In the genomic region with DNA sequence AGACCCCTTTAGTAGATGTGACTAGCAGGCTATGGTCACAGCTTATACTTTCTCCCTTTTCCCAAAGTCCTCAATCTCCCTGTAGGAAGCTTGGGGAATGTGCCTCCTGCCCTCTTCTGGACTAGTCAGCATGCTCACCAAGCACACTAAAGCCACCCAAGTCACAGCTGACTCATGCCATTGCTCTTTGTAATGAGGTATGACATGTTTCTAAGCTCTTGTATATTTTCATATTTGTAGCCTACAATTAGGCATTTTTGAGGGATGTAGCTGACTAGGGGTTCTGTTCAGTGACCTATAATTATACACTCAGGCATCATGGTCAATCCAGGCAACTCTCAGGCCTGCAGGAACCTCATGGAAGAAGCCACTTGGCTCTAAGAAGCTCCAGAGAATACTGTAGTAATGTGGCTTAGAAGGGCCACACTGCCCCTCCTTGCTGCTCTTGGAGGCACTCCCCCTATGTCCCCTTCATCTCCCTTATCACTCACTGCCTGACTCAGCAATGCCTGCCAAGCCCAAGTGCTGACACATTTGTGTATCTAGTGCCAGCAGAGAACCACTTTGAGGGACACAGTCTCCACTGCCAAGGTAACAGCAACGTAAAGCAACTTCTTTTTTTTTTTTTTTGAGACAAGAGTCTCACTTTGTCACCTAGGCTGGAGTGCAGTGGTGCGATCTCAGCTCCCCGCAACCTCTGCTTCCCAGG, we compare ENCODE assay signal across 12 cellular contexts.
A peak's percentile ranks its signal among the peaks of the same experiment; 100 is the strongest.
DNase-seq lines count a peak whose midpoint lies in the region; ATAC-seq, FAIRE-seq and TF ChIP-seq lines count a peak whose summit lies in the region.
"Had no signal": no experiment of that assay in that cellular context is flagged by ENCODE, and none has a peak within 500 bp of the region (broad histone marks: within the 10 kb centered on the region; RNA-seq: fewer than 3 reads in every experiment).

No MANE protein-coding gene starts in this region.

- intact Hi-C loops in activated CD4-positive, alpha-beta memory T cell treated with anti-CD3 and anti-CD28 coated beads for 36 hours (cut with micrococcal nuclease): no loop called here
- intact Hi-C loops in left lung (cut with DNase I) (no loop called here), uterus (cut with DNase I; ENCODE audit: low total_unique reads) (no loop called here)
- intact Hi-C loops in activated CD4-positive, alpha-beta T cell treated with anti-CD3 and anti-CD28 coated beads, Interleukin-2, amount 10 ng/mL, durations not matched to agents 24 days and 14 days (cut with micrococcal nuclease): no loop called here

- H3K4me1 ChIP-seq in left lung (peaks cover 9 to 17% of the 10 kb centered on the region in 2 donors), uterus (peaks cover 18 to 28% of the 10 kb centered on the region in 2 donors)

- peaks cover 3% of the 10 kb centered on the region for H3K4me1 Mint-ChIP-seq in activated CD4-positive, alpha-beta memory T cell treated with anti-CD3 and anti-CD28 coated beads for 36 hours (ENCODE audit: low read depth)
- H3K4me1 Mint-ChIP-seq in activated CD4-positive, alpha-beta memory T cell treated with anti-CD3 and anti-CD28 coated beads, Interleukin-2, amount 10 ng/mL, durations not matched to agents 7 days and 5 days: peaks cover 2% of the 10 kb centered on the region
- H3K4me1 Mint-ChIP-seq in activated CD4-positive, alpha-beta T cell treated with anti-CD3 and anti-CD28 coated beads, Interleukin-2, amount 10 ng/mL, durations not matched to agents 24 days and 14 days: no peaks in the 10 kb centered on the region
- H3K4me1 Mint-ChIP-seq: B cell had no signal

- no peak for TF ChIP-seq POLR2A in uterus (IDR thresholded peaks at IDR 0.05)

- H3K4me3 ChIP-seq in bronchial epithelial cell (ENCODE audit: low read depth, low read length) (no peak overlapping the region), left lung (no peak overlapping the region), uterus (no peak overlapping the region)

- H3K4me3 Mint-ChIP-seq in activated CD4-positive, alpha-beta memory T cell treated with anti-CD3 and anti-CD28 coated beads for 36 hours: no peak overlapping the region
- no peak overlapping the region for H3K4me3 Mint-ChIP-seq in activated CD4-positive, alpha-beta memory T cell treated with anti-CD3 and anti-CD28 coated beads, Interleukin-2, amount 10 ng/mL, durations not matched to agents 7 days and 5 days
- H3K4me3 Mint-ChIP-seq in activated CD4-positive, alpha-beta T cell treated with anti-CD3 and anti-CD28 coated beads, Interleukin-2, amount 10 ng/mL, durations not matched to agents 24 days and 14 days: no peak overlapping the region
- H3K4me3 Mint-ChIP-seq: B cell had no signal

- H3K9me3 Mint-ChIP-seq in activated CD4-positive, alpha-beta memory T cell treated with anti-CD3 and anti-CD28 coated beads for 36 hours: no peaks in the 10 kb centered on the region
- H3K9me3 Mint-ChIP-seq in activated CD4-positive, alpha-beta memory T cell treated with anti-CD3 and anti-CD28 coated beads, Interleukin-2, amount 10 ng/mL, durations not matched to agents 7 days and 5 days: no peaks in the 10 kb centered on the region
- H3K9me3 Mint-ChIP-seq in activated CD4-positive, alpha-beta T cell treated with anti-CD3 and anti-CD28 coated beads, Interleukin-2, amount 10 ng/mL, durations not matched to agents 24 days and 14 days: no peaks in the 10 kb centered on the region

- no peaks in the 10 kb centered on the region for H3K9me3 ChIP-seq in left lung
- H3K9me3 ChIP-seq in uterus: no peaks in the 10 kb centered on the region

- peak; percentile 15 for DNase-seq in activated CD4-positive, alpha-beta memory T cell treated with anti-CD3 and anti-CD28 coated beads for 36 hours
- DNase-seq in activated CD4-positive, alpha-beta memory T cell treated with anti-CD3 and anti-CD28 coated beads, Interleukin-2, amount 10 ng/mL, durations not matched to agents 7 days and 5 days: no peak
- DNase-seq in bronchial epithelial cell (ENCODE audit: low read depth): peak; percentile 79
- peak in 1 of 2 donors; percentile 75 for DNase-seq in left lung
- DNase-seq in uterus: peak in 1 of 2 donors; percentile 30
- DNase-seq in NCI-H510A (lab: John Stamatoyannopoulos, UW): no peak
- DNase-seq in activated CD4-positive, alpha-beta T cell treated with anti-CD3 and anti-CD28 coated beads, Interleukin-2, amount 10 ng/mL, durations not matched to agents 24 days and 14 days: no peak
- DNase-seq in NCI-H446 treated with DMSO at 0.1 percent for 48 hours (lab: John Stamatoyannopoulos, UW): no peak
- DNase-seq: Kasumi-1; stimulated activated CD4-positive, alpha-beta T cell treated with anti-CD3 and anti-CD28 coated beads, Interleukin-4, amount 100 ng/mL, for 24 hours had no signal

- H3K27me3 ChIP-seq in bronchial epithelial cell (ENCODE audit: control insufficient read depth, insufficient read depth, low read length): no peaks in the 10 kb centered on the region
- H3K27me3 ChIP-seq in left lung: no peaks in the 10 kb centered on the region
- H3K27me3 ChIP-seq in uterus: no peaks in the 10 kb centered on the region

- CTCF ChIA-PET in activated CD4-positive, alpha-beta memory T cell treated with anti-CD3 and anti-CD28 coated beads for 36 hours (lab: Charles Lee): no interaction called here
- CTCF ChIA-PET in activated CD4-positive, alpha-beta memory T cell treated with anti-CD3 and anti-CD28 coated beads, Interleukin-2, amount 10 ng/mL, durations not matched to agents 7 days and 5 days (lab: Charles Lee): interaction anchor here (1.0 kb wide), 1 partner anchor 191 kb away, joined by 3 read pairs; no protein-coding TSS in a partner anchor

- H3K36me3 ChIP-seq in bronchial epithelial cell (ENCODE audit: control insufficient read depth, insufficient read depth, low read length) (no peaks in the 10 kb centered on the region), left lung (no peaks in the 10 kb centered on the region), uterus (no peaks in the 10 kb centered on the region)

- H3K36me3 Mint-ChIP-seq in activated CD4-positive, alpha-beta memory T cell treated with anti-CD3 and anti-CD28 coated beads for 36 hours: no peaks in the 10 kb centered on the region
- H3K36me3 Mint-ChIP-seq in activated CD4-positive, alpha-beta memory T cell treated with anti-CD3 and anti-CD28 coated beads, Interleukin-2, amount 10 ng/mL, durations not matched to agents 7 days and 5 days (ENCODE audit: low read depth): no peaks in the 10 kb centered on the region
- no peaks in the 10 kb centered on the region for H3K36me3 Mint-ChIP-seq in activated CD4-positive, alpha-beta T cell treated with anti-CD3 and anti-CD28 coated beads, Interleukin-2, amount 10 ng/mL, durations not matched to agents 24 days and 14 days (ENCODE audit: low read depth)

- POLR2A ChIA-PET in activated CD4-positive, alpha-beta memory T cell treated with anti-CD3 and anti-CD28 coated beads for 36 hours (lab: Charles Lee): no interaction called here
- POLR2A ChIA-PET in activated CD4-positive, alpha-beta memory T cell treated with anti-CD3 and anti-CD28 coated beads, Interleukin-2, amount 10 ng/mL, durations not matched to agents 7 days and 5 days (lab: Charles Lee): no interaction called here

- H3K27ac ChIP-seq in left lung: peak overlapping the region; percentile 8 to 57
- peak overlapping the region; percentile 80 to 82 for H3K27ac ChIP-seq in uterus

- no peak overlapping the region for H3K27ac Mint-ChIP-seq in activated CD4-positive, alpha-beta memory T cell treated with anti-CD3 and anti-CD28 coated beads for 36 hours
- H3K27ac Mint-ChIP-seq in activated CD4-positive, alpha-beta memory T cell treated with anti-CD3 and anti-CD28 coated beads, Interleukin-2, amount 10 ng/mL, durations not matched to agents 7 days and 5 days: no peak overlapping the region
- no peak overlapping the region for H3K27ac Mint-ChIP-seq in activated CD4-positive, alpha-beta T cell treated with anti-CD3 and anti-CD28 coated beads, Interleukin-2, amount 10 ng/mL, durations not matched to agents 24 days and 14 days
- H3K27ac Mint-ChIP-seq: B cell had no signal

- peak; percentile 45 for TF ChIP-seq CTCF in bronchial epithelial cell (IDR thresholded peaks at IDR 0.05; ENCODE audit: insufficient read depth, low read length, severe bottlenecking)
- TF ChIP-seq CTCF in left lung (IDR thresholded peaks at IDR 0.05): no peak
- peak; percentile 9 to 16 (median 12) for TF ChIP-seq CTCF in uterus (IDR thresholded peaks at IDR 0.05)

- peaks cover 1% of the 10 kb centered on the region for H3K27me3 Mint-ChIP-seq in activated CD4-positive, alpha-beta memory T cell treated with anti-CD3 and anti-CD28 coated beads for 36 hours
- H3K27me3 Mint-ChIP-seq in activated CD4-positive, alpha-beta memory T cell treated with anti-CD3 and anti-CD28 coated beads, Interleukin-2, amount 10 ng/mL, durations not matched to agents 7 days and 5 days: no peaks in the 10 kb centered on the region
- H3K27me3 Mint-ChIP-seq in activated CD4-positive, alpha-beta T cell treated with anti-CD3 and anti-CD28 coated beads, Interleukin-2, amount 10 ng/mL, durations not matched to agents 24 days and 14 days: peaks cover 2% of the 10 kb centered on the region

- ATAC-seq in left lung: peak; percentile 78

- FAIRE-seq in bronchial epithelial cell (lab: Jason Lieb, UNC): no peak
- FAIRE-seq: endometrium had no signal

Comparison
In these comparisons a context has a peak if more than half of its experiments do, and no peak if none do; other contexts are left out.
1. DNase-seq: peak in activated CD4-positive, alpha-beta memory T cell treated with anti-CD3 and anti-CD28 coated beads for 36 hours (single experiment) and bronchial epithelial cell (single experiment); none in activated CD4-positive, alpha-beta memory T cell treated with anti-CD3 and anti-CD28 coated beads, Interleukin-2, amount 10 ng/mL, durations not matched to agents 7 days and 5 days (single experiment), NCI-H510A (single experiment), activated CD4-positive, alpha-beta T cell treated with anti-CD3 and anti-CD28 coated beads, Interleukin-2, amount 10 ng/mL, durations not matched to agents 24 days and 14 days (single experiment) and NCI-H446 treated with DMSO at 0.1 percent for 48 hours (single experiment).
2. CTCF ChIP-seq: peak in bronchial epithelial cell (single experiment) and uterus (4 of 4); none in left lung (0 of 2).